In genomic region chr4:20700007-20700761, GRCh38 we compare ENCODE assay signal across 1 cellular context.
TF ChIP-seq lines count a peak whose summit lies in the region.

Gene PACRGL, plus strand, starts transcription at chr4:20700458. Its CDS starts 4,024 bp downstream, at chr4:20704482.

TF ChIP-seq in A549, 52 proteins besides CTCF, POLR2A, EP300 and RAD21 (continued from another document):
- TF ChIP-seq MYC (IDR thresholded peaks at IDR 0.05; ENCODE audit: borderline replicate concordance, low read length) (peak; percentile 78), TFCP2L1 (CRISPR knock-in tag; IDR thresholded peaks at IDR 0.05) (no peak), ZNF302 (CRISPR knock-in tag; IDR thresholded peaks at IDR 0.05) (no peak)
- TF ChIP-seq, protein P1, sequence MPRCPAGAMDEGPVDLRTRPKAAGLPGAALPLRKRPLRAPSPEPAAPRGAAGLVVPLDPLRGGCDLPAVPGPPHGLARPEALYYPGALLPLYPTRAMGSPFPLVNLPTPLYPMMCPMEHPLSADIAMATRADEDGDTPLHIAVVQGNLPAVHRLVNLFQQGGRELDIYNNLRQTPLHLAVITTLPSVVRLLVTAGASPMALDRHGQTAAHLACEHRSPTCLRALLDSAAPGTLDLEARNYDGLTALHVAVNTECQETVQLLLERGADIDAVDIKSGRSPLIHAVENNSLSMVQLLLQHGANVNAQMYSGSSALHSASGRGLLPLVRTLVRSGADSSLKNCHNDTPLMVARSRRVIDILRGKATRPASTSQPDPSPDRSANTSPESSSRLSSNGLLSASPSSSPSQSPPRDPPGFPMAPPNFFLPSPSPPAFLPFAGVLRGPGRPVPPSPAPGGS (IDR thresholded peaks at IDR 0.05), result peak; percentile 36; the same call in 1 of the 3 replicates
